2 cellular contexts compared by ENCODE assay signal in genomic region chr16:2271848-2272461, GRCh38.
TF ChIP-seq lines count a peak whose summit lies in the region.

No MANE protein-coding gene starts in this region.

TF ChIP-seq in HepG2, 621 proteins besides CTCF, POLR2A, EP300 and RAD21:
- TF ChIP-seq ZBTB49 (CRISPR knock-in tag; IDR thresholded peaks at IDR 0.05; ENCODE audit: borderline replicate concordance) (no peak), RBFOX2 (IDR thresholded peaks at IDR 0.05; ENCODE audit: low read depth, low read length) (0 out of 2 replicates have a peak, but pooled peaks have one; percentile 27), KMT2A (CRISPR knock-in tag; IDR thresholded peaks at IDR 0.05) (no peak)

TF ChIP-seq in neural cell, 6 proteins besides CTCF, POLR2A, EP300 and RAD21:
- no peak for TF ChIP-seq SMC3 (conservative IDR thresholded peaks at IDR 0.05; ENCODE audit: poor library complexity)
- TF ChIP-seq POLR2AphosphoS5 (IDR thresholded peaks at IDR 0.05): peak; percentile 0
- no peak for TF ChIP-seq EZH2 (IDR thresholded peaks at IDR 0.05; ENCODE audit: borderline replicate concordance, insufficient read depth, low read length, poor library complexity, severe bottlenecking)
- TF ChIP-seq TAF1 (IDR thresholded peaks at IDR 0.05; ENCODE audit: low read depth): no peak
- no peak for TF ChIP-seq REST (IDR thresholded peaks at IDR 0.05; ENCODE audit: borderline replicate concordance)
- no peak for TF ChIP-seq MXI1 (conservative IDR thresholded peaks at IDR 0.05; ENCODE audit: poor library complexity, severe bottlenecking)
